ENCODE assay signal across 9 cellular contexts in genomic region chr5:141343953-141344463, GRCh38. TPM values are rescaled to one million over a fixed set of nuclear protein-coding genes. Genes with fewer than 3 reads are reported as not detected.
DNase-seq lines count a peak whose midpoint lies in the region; ATAC-seq, FAIRE-seq and TF ChIP-seq lines count a peak whose summit lies in the region.
"Had no signal": no experiment of that assay in that cellular context is flagged by ENCODE, and none has a peak within 500 bp of the region (broad histone marks: within the 10 kb centered on the region; RNA-seq: fewer than 3 reads in every experiment).

No MANE protein-coding gene starts in this region.

- peak overlapping the region; percentile 76 for H2AFZ ChIP-seq in astrocyte (ENCODE audit: low read depth, low read length)

- H3K79me2 ChIP-seq in astrocyte (ENCODE audit: insufficient read depth, low read length): no peaks in the 10 kb centered on the region

- H3K27ac Mint-ChIP-seq in CD8-positive, alpha-beta memory T cell: no peak overlapping the region
- no peak overlapping the region for H3K27ac Mint-ChIP-seq in astrocyte (ENCODE audit: unreplicated experiment)
- H3K27ac Mint-ChIP-seq: mesothelial cell of epicardium had no signal

- peak overlapping the region; percentile 53 for H3K9ac ChIP-seq in astrocyte (ENCODE audit: low read length)

- intact Hi-C loops in mucosa of descending colon (cut with DNase I, micrococcal nuclease): no loop called here

- no peaks in the 10 kb centered on the region for H3K4me1 Mint-ChIP-seq in CD8-positive, alpha-beta memory T cell
- H3K4me1 Mint-ChIP-seq in astrocyte (ENCODE audit: low read depth, unreplicated experiment): no peaks in the 10 kb centered on the region
- H3K4me1 Mint-ChIP-seq: mesothelial cell of epicardium had no signal

- peaks cover 1 to 10% (median 3%) of the 10 kb centered on the region in 3 donors for H3K36me3 Mint-ChIP-seq in CD8-positive, alpha-beta memory T cell
- peaks cover 6% of the 10 kb centered on the region for H3K36me3 Mint-ChIP-seq in astrocyte (ENCODE audit: low read depth, unreplicated experiment)

- H3K4me3 Mint-ChIP-seq in CD8-positive, alpha-beta memory T cell: peak overlapping the region in 5 of 7 donors; percentile 44 to 74 (median 62)
- H3K4me3 Mint-ChIP-seq in astrocyte (ENCODE audit: unreplicated experiment): no peak overlapping the region
- H3K4me3 Mint-ChIP-seq: mesothelial cell of epicardium had no signal

- POLR2A ChIA-PET in CD8-positive, alpha-beta memory T cell (lab: Charles Lee): no interaction called here

- H3K27ac ChIP-seq in CD8-positive, alpha-beta memory T cell (ENCODE audit: low read depth, low read length): no peak overlapping the region
- H3K27ac ChIP-seq in astrocyte (ENCODE audit: low read depth, low read length) (no peak overlapping the region), muscle layer of duodenum (ENCODE audit: low read length) (no peak overlapping the region)
- H3K27ac ChIP-seq: HL-60 had no signal

- H4K20me1 ChIP-seq in astrocyte (ENCODE audit: insufficient read depth, low read length): no peaks in the 10 kb centered on the region

- TF ChIP-seq CTCF in astrocyte (IDR thresholded peaks at IDR 0.05; ENCODE audit: insufficient read depth, low read depth, low read length): no peak
- no peak for TF ChIP-seq CTCF in mucosa of descending colon (IDR thresholded peaks at IDR 0.05)

- CTCF ChIA-PET in CD8-positive, alpha-beta memory T cell (lab: Charles Lee): no interaction called here

- H3K9me3 Mint-ChIP-seq in CD8-positive, alpha-beta memory T cell: peaks cover 13 to 71% (median 51%) of the 10 kb centered on the region in 5 donors
- H3K9me3 Mint-ChIP-seq in astrocyte (ENCODE audit: unreplicated experiment): peaks cover 44% of the 10 kb centered on the region

- DNase-seq in CD8-positive, alpha-beta memory T cell: no peak
- DNase-seq in astrocyte (ENCODE audit: low read depth): no peak
- DNase-seq in mucosa of descending colon: no peak
- DNase-seq in activated CD8-positive, alpha-beta memory T cell treated with anti-CD3 and anti-CD28 coated beads, Interleukin-2, amount 50 U/mL, for 48 hours: no peak

- peak overlapping the region; percentile 66 for H3K4me2 ChIP-seq in astrocyte (ENCODE audit: low read length)

- H3K27me3 ChIP-seq in CD8-positive, alpha-beta memory T cell (ENCODE audit: insufficient read depth, low read length, poor library complexity, severe bottlenecking): peaks cover 6% of the 10 kb centered on the region
- peaks cover 3% of the 10 kb centered on the region for H3K27me3 ChIP-seq in astrocyte (ENCODE audit: insufficient read depth, low read length)
- H3K27me3 ChIP-seq in muscle layer of duodenum (ENCODE audit: low read depth, low read length): no peaks in the 10 kb centered on the region

- no peaks in the 10 kb centered on the region for H3K36me3 ChIP-seq in CD8-positive, alpha-beta memory T cell (ENCODE audit: insufficient read depth, low read length)
- H3K36me3 ChIP-seq in astrocyte (ENCODE audit: insufficient read depth, low read length) (no peaks in the 10 kb centered on the region), muscle layer of duodenum (ENCODE audit: control insufficient read depth in 1 of 2, insufficient read depth in 2 of 2, low read length in 2 of 2) (peaks cover 0 to 4% of the 10 kb centered on the region in 2 donors), mucosa of descending colon (ENCODE audit: low read depth) (no peaks in the 10 kb centered on the region)

- no peaks in the 10 kb centered on the region for H3K4me1 ChIP-seq in CD8-positive, alpha-beta memory T cell (ENCODE audit: insufficient read depth, low read length)
- H3K4me1 ChIP-seq in astrocyte (ENCODE audit: insufficient read depth, low read length): no peaks in the 10 kb centered on the region
- no peaks in the 10 kb centered on the region for H3K4me1 ChIP-seq in muscle layer of duodenum (ENCODE audit: control insufficient read depth in 1 of 2, insufficient read depth in 2 of 2, low read length in 2 of 2)
- H3K4me1 ChIP-seq in mucosa of descending colon (ENCODE audit: low read depth): no peaks in the 10 kb centered on the region

- H3K27me3 Mint-ChIP-seq in CD8-positive, alpha-beta memory T cell: peaks cover 59 to 74% of the 10 kb centered on the region in 2 donors
- H3K27me3 Mint-ChIP-seq in astrocyte (ENCODE audit: low read depth, unreplicated experiment): no peaks in the 10 kb centered on the region

- FAIRE-seq in astrocyte (lab: Jason Lieb, UNC): no peak
- FAIRE-seq: G401.6 had no signal

- no peak for ATAC-seq in HG03342 (IDR thresholded peaks at IDR 0.05; ENCODE audit: unreplicated experiment)
- no peak for ATAC-seq in mucosa of descending colon

- H3K4me3 ChIP-seq in CD8-positive, alpha-beta memory T cell (ENCODE audit: low read length): no peak overlapping the region
- H3K4me3 ChIP-seq in astrocyte (ENCODE audit: insufficient read depth, low read depth, low read length) (peak overlapping the region; percentile 54), muscle layer of duodenum (ENCODE audit: low read depth in 1 of 2, low read length in 2 of 2) (peak overlapping the region; percentile 30 to 57), mucosa of descending colon (no peak overlapping the region)

- peaks cover 4% of the 10 kb centered on the region for H3K9me3 ChIP-seq in CD8-positive, alpha-beta memory T cell (ENCODE audit: low read length)
- peaks cover 33% of the 10 kb centered on the region for H3K9me3 ChIP-seq in astrocyte (ENCODE audit: insufficient read depth, low read depth, low read length)
- H3K9me3 ChIP-seq in muscle layer of duodenum (ENCODE audit: control insufficient read depth in 1 of 2, low read length in 2 of 2): peaks cover 61 to 88% of the 10 kb centered on the region in 2 donors
- peaks cover 80% of the 10 kb centered on the region for H3K9me3 ChIP-seq in mucosa of descending colon

RNA-seq across cellular contexts. Expression of gene PCDHGA3, which starts 0.4 kb away (rescaled TPM):
- total RNA-seq in CD8-positive, alpha-beta memory T cell: not detected
- not detected for polyA plus RNA-seq in CD8-positive, alpha-beta memory T cell
- total RNA-seq in astrocyte (0.14 and 0.17 TPM in 2 replicates), mucosa of descending colon (1 to 10 TPM in 1 of 3 donors, under 1 TPM in 2; 0.24 to 2.2 (median 0.43) TPM)

RNA-seq across cellular contexts. Expression of gene PCDHGA2, which starts 5.4 kb away (rescaled TPM):
- total RNA-seq in CD8-positive, alpha-beta memory T cell: under 1 TPM in 1 of 2 experiments, not detected in 1; 0.07 TPM
- not detected for polyA plus RNA-seq in CD8-positive, alpha-beta memory T cell
- total RNA-seq in astrocyte (0.14 and 0.17 TPM in 2 replicates), mucosa of descending colon (1 to 10 TPM in 1 of 3 donors, under 1 TPM in 2; 0.41 to 3.8 (median 0.51) TPM)

RNA-seq across cellular contexts. Expression of gene PCDHGB1, which starts 5.9 kb away (rescaled TPM):
- not detected for total RNA-seq in CD8-positive, alpha-beta memory T cell
- polyA plus RNA-seq in CD8-positive, alpha-beta memory T cell: not detected
- total RNA-seq in astrocyte (1.0 and 1.5 TPM in 2 replicates), mucosa of descending colon (1 to 10 TPM; 1.0 to 4.1 (median 1.2) TPM)

RNA-seq across cellular contexts. Expression of gene PCDHGA4, which starts 10.8 kb away (rescaled TPM):
- under 1 TPM; 0.09 to 0.16 TPM for total RNA-seq in CD8-positive, alpha-beta memory T cell
- polyA plus RNA-seq in CD8-positive, alpha-beta memory T cell: not detected
- total RNA-seq in astrocyte: 0.48 and 0.50 TPM in 2 replicates
- total RNA-seq in mucosa of descending colon: 1 to 10 TPM in 2 of 3 donors, under 1 TPM in 1; 0.90 to 4.6 (median 1.2) TPM

RNA-seq across cellular contexts. Expression of gene PCDHGA1, which starts 13.7 kb away (rescaled TPM):
- total RNA-seq in CD8-positive, alpha-beta memory T cell: under 1 TPM; 0.07 to 0.09 TPM
- polyA plus RNA-seq in CD8-positive, alpha-beta memory T cell: not detected
- 0.17 and 0.27 TPM in 2 replicates for total RNA-seq in astrocyte
- total RNA-seq in mucosa of descending colon: 1 to 10 TPM in 1 of 3 donors, under 1 TPM in 2; 0.35 to 1.6 (median 0.43) TPM

Comparison
In these comparisons a context has a peak if more than half of its experiments do, and no peak if none do; other contexts are left out.
1. H3K4me3 ChIP-seq: peak in astrocyte (single experiment) and muscle layer of duodenum (2 of 2); none in CD8-positive, alpha-beta memory T cell (single experiment) and mucosa of descending colon (single experiment).